12 cellular contexts compared by ENCODE assay signal in the genomic region with DNA sequence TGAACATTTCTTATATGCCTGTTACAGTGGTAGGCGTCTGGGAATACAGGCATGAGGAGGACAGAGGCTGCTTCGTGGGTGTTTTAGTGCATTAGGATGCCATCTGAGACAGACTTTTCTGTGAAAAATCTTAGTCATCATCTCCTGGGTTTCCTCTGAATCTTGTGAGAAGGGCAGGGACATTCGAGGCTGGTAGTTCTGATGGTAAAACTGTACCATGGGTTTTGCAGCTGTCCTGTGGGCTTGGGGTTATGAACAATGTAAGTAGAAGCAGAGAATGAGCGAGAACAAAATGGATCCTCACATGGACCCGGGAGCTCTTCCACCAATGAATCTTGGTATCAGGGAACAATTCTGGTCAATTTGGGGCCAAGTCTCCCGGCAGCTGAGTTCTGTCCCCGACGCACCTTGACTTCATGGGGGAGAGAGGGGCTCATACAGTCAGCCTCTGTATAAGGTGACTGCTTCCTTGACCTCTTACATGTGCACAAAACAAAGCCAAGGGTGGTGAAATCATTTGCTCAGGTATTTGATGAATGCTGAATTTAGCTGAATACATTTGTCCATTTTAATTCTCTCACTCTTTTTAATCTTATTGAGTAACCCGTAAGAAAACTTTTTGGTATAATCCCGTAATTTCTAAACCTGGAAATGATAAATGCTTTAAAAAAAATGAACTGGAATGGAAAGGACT.
DNase-seq lines count a peak whose midpoint lies in the region; ATAC-seq, FAIRE-seq and TF ChIP-seq lines count a peak whose summit lies in the region.
"Had no signal": no experiment of that assay in that cellular context is flagged by ENCODE, and none has a peak within 500 bp of the region (broad histone marks: within the 10 kb centered on the region; RNA-seq: fewer than 3 reads in every experiment).

No MANE protein-coding gene starts in this region.

- H2AFZ ChIP-seq in mesenchymal stem cell (ENCODE audit: low read depth, low read length) = no peak overlapping the region

- H3K36me3 ChIP-seq in A673 (ENCODE audit: insufficient read depth, low read length, poor library complexity, severe bottlenecking) = no peaks in the 10 kb centered on the region
- no peaks in the 10 kb centered on the region for H3K36me3 ChIP-seq in mesenchymal stem cell (ENCODE audit: control insufficient read depth in 1 of 2, insufficient read depth in 2 of 2, low read depth in 1 of 2, low read length in 2 of 2)

- peak overlapping the region; percentile 79 to 92 for H3K18ac ChIP-seq in mesenchymal stem cell (ENCODE audit: low read depth in 1 of 2, low read length in 2 of 2)

- no TSS peak for BruUV-seq in A673 (replicated peaks; lab: Mats Ljungman, UMichigan)

- no peak overlapping the region for H2BK15ac ChIP-seq in mesenchymal stem cell (ENCODE audit: low read depth, poor library complexity, severe bottlenecking)

- CTCF ChIA-PET in A673 (lab: Charles Lee) = no interaction called here
- CTCF ChIA-PET in activated CD8-positive, alpha-beta memory T cell treated with anti-CD3 and anti-CD28 coated beads, Interleukin-2, amount 10 ng/mL, durations not matched to agents 7 days and 5 days (lab: Charles Lee) = no interaction called here

- H3K27me3 Mint-ChIP-seq in activated CD8-positive, alpha-beta memory T cell treated with anti-CD3 and anti-CD28 coated beads, Interleukin-2, amount 10 ng/mL, durations not matched to agents 7 days and 5 days = peaks cover 3% of the 10 kb centered on the region
- H3K27me3 Mint-ChIP-seq in stimulated activated naive B cell treated with anti-CD40 and anti-IgM and Interleukin-4, amounts not matched to agents 10 μg/mL and 1 μg/mL and 100 μg/mL, for 72 hours = peaks cover 55% of the 10 kb centered on the region in 2 donors

- WGBS in mesenchymal stem cell = 41% methylated on average over 8 of the region's 10 CpGs

- no peaks in the 10 kb centered on the region for H3K9me3 ChIP-seq in A673 (ENCODE audit: low read depth, low read length, poor library complexity, severe bottlenecking)
- no peaks in the 10 kb centered on the region for H3K9me3 ChIP-seq in mesenchymal stem cell (ENCODE audit: control insufficient read depth, low read length)

- H2BK12ac ChIP-seq in mesenchymal stem cell (ENCODE audit: low read length in 2 of 2) = peak overlapping the region; percentile 91

- peak overlapping the region; percentile 21 for H4K8ac ChIP-seq in mesenchymal stem cell (ENCODE audit: low read length)

- H3K4me3 Mint-ChIP-seq in activated CD8-positive, alpha-beta memory T cell treated with anti-CD3 and anti-CD28 coated beads, Interleukin-2, amount 10 ng/mL, durations not matched to agents 7 days and 5 days = no peak overlapping the region
- H3K4me3 Mint-ChIP-seq in stimulated activated naive B cell treated with anti-CD40 and anti-IgM and Interleukin-4, amounts not matched to agents 10 μg/mL and 1 μg/mL and 100 μg/mL, for 72 hours = no peak overlapping the region
- H3K4me3 Mint-ChIP-seq: activated naive CD8-positive, alpha-beta T cell treated with anti-CD3 and anti-CD28 coated beads, Interleukin-2, amount 10 ng/mL, durations not matched to agents 7 days and 5 days; naive thymus-derived CD4-positive, alpha-beta T cell had no signal

- H3K9me3 Mint-ChIP-seq in activated CD8-positive, alpha-beta memory T cell treated with anti-CD3 and anti-CD28 coated beads, Interleukin-2, amount 10 ng/mL, durations not matched to agents 7 days and 5 days (ENCODE audit: low read depth) = no peaks in the 10 kb centered on the region
- H3K9me3 Mint-ChIP-seq in stimulated activated naive B cell treated with anti-CD40 and anti-IgM and Interleukin-4, amounts not matched to agents 10 μg/mL and 1 μg/mL and 100 μg/mL, for 72 hours = no peaks in the 10 kb centered on the region
- H3K9me3 Mint-ChIP-seq: naive thymus-derived CD4-positive, alpha-beta T cell had no signal

- H3K79me1 ChIP-seq in mesenchymal stem cell (replicated peaks; ENCODE audit: low read length, poor library complexity, severe bottlenecking) = peaks cover 3% of the 10 kb centered on the region

- peak overlapping the region; percentile 67 for H3K9ac ChIP-seq in mesenchymal stem cell (ENCODE audit: low read length)

- POLR2A ChIA-PET in A673 (lab: Charles Lee; ENCODE audit: low non-redundant PET) = no interaction called here

- H3K27ac ChIP-seq in A673 (ENCODE audit: low read depth, low read length, poor library complexity, severe bottlenecking) (peak overlapping the region; percentile 20), mesenchymal stem cell (ENCODE audit: low read length, poor library complexity, severe bottlenecking) (peak overlapping the region; percentile 79)

- FAIRE-seq in G401.6 (lab: Jason Lieb, UNC) = peak; percentile 51

- intact Hi-C loops in A673 (cut with micrococcal nuclease; ENCODE audit: unreplicated experiment) = no loop called here

- H4K91ac ChIP-seq in mesenchymal stem cell (ENCODE audit: low read length) = peak overlapping the region; percentile 71

- peaks cover 24% of the 10 kb centered on the region for H3K4me1 ChIP-seq in A673 (ENCODE audit: insufficient read depth, low read length, poor library complexity, severe bottlenecking)
- peaks cover 15% of the 10 kb centered on the region for H3K4me1 ChIP-seq in mesenchymal stem cell (ENCODE audit: control insufficient read depth, insufficient read depth, low read depth, low read length)

- peaks cover 14% of the 10 kb centered on the region for H3K4me1 Mint-ChIP-seq in activated CD8-positive, alpha-beta memory T cell treated with anti-CD3 and anti-CD28 coated beads, Interleukin-2, amount 10 ng/mL, durations not matched to agents 7 days and 5 days
- peaks cover 2 to 4% of the 10 kb centered on the region in 2 donors for H3K4me1 Mint-ChIP-seq in stimulated activated naive B cell treated with anti-CD40 and anti-IgM and Interleukin-4, amounts not matched to agents 10 μg/mL and 1 μg/mL and 100 μg/mL, for 72 hours

- H2AK5ac ChIP-seq in mesenchymal stem cell (ENCODE audit: low read length, severe bottlenecking) = peak overlapping the region; percentile 18

- ATAC-seq in activated CD8-positive, alpha-beta memory T cell treated with anti-CD3 and anti-CD28 coated beads, Interleukin-2, amount 10 ng/mL, durations not matched to agents 7 days and 5 days = no peak
- ATAC-seq in stimulated activated naive B cell treated with anti-CD40 and anti-IgM and Interleukin-4, amounts not matched to agents 10 μg/mL and 1 μg/mL and 100 μg/mL, for 72 hours (replicated peaks) = no peak
- ATAC-seq in GM19351 (IDR thresholded peaks at IDR 0.05; ENCODE audit: unreplicated experiment) = no peak
- no peak for ATAC-seq in GM21367 (IDR thresholded peaks at IDR 0.05; ENCODE audit: unreplicated experiment)
- ATAC-seq: naive thymus-derived CD4-positive, alpha-beta T cell had no signal

- peak overlapping the region; percentile 89 for H2BK120ac ChIP-seq in mesenchymal stem cell (ENCODE audit: low read depth, low read length)

- no peak overlapping the region for H3K14ac ChIP-seq in mesenchymal stem cell (ENCODE audit: low read length in 2 of 2)

- H3K4me3 ChIP-seq in A673 (ENCODE audit: low read depth, low read length, poor library complexity, severe bottlenecking) (no peak overlapping the region), mesenchymal stem cell (ENCODE audit: insufficient read depth in 1 of 2, low read depth in 1 of 2, low read length in 2 of 2) (no peak overlapping the region)

- no peak overlapping the region for H3K4me2 ChIP-seq in mesenchymal stem cell (ENCODE audit: low read length, poor library complexity, severe bottlenecking)

- H3K27me3 ChIP-seq in A673 (replicated peaks; ENCODE audit: insufficient read depth, low read depth, low read length, poor library complexity) (peaks cover 3% of the 10 kb centered on the region), mesenchymal stem cell (ENCODE audit: control insufficient read depth in 1 of 2, insufficient read depth in 1 of 2, low read length in 2 of 2) (no peaks in the 10 kb centered on the region)

- TF ChIP-seq CTCF in A673 (conservative IDR thresholded peaks at IDR 0.05; ENCODE audit: low read depth, low read length) = no peak

- peaks cover 3% of the 10 kb centered on the region for H3K36me3 Mint-ChIP-seq in activated CD8-positive, alpha-beta memory T cell treated with anti-CD3 and anti-CD28 coated beads, Interleukin-2, amount 10 ng/mL, durations not matched to agents 7 days and 5 days
- H3K36me3 Mint-ChIP-seq in stimulated activated naive B cell treated with anti-CD40 and anti-IgM and Interleukin-4, amounts not matched to agents 10 μg/mL and 1 μg/mL and 100 μg/mL, for 72 hours = no peaks in the 10 kb centered on the region
- H3K36me3 Mint-ChIP-seq: activated naive CD8-positive, alpha-beta T cell treated with anti-CD3 and anti-CD28 coated beads, Interleukin-2, amount 10 ng/mL, durations not matched to agents 7 days and 5 days had no signal

- H3K23ac ChIP-seq in mesenchymal stem cell (ENCODE audit: low read length in 2 of 2) = no peak overlapping the region

- no peak overlapping the region for H3K27ac Mint-ChIP-seq in activated CD8-positive, alpha-beta memory T cell treated with anti-CD3 and anti-CD28 coated beads, Interleukin-2, amount 10 ng/mL, durations not matched to agents 7 days and 5 days
- H3K27ac Mint-ChIP-seq in stimulated activated naive B cell treated with anti-CD40 and anti-IgM and Interleukin-4, amounts not matched to agents 10 μg/mL and 1 μg/mL and 100 μg/mL, for 72 hours = no peak overlapping the region
- H3K27ac Mint-ChIP-seq: activated naive CD8-positive, alpha-beta T cell treated with anti-CD3 and anti-CD28 coated beads, Interleukin-2, amount 10 ng/mL, durations not matched to agents 7 days and 5 days; naive thymus-derived CD4-positive, alpha-beta T cell had no signal

- DNase-seq in A673 (ENCODE audit: low spot score) = peak; percentile 28
- peak; percentile 70 for DNase-seq in amniotic epithelial cell (ENCODE audit: low read depth)
- peak; percentile 72 for DNase-seq in mesenchymal stem cell
- no peak for DNase-seq in activated CD8-positive, alpha-beta memory T cell treated with anti-CD3 and anti-CD28 coated beads, Interleukin-2, amount 10 ng/mL, durations not matched to agents 7 days and 5 days
- DNase-seq in stimulated activated naive B cell treated with anti-CD40 and anti-IgM and Interleukin-4, amounts not matched to agents 10 μg/mL and 1 μg/mL and 100 μg/mL, for 72 hours = no peak
- DNase-seq: activated naive CD8-positive, alpha-beta T cell treated with anti-CD3 and anti-CD28 coated beads, Interleukin-2, amount 10 ng/mL, durations not matched to agents 7 days and 5 days; naive thymus-derived CD4-positive, alpha-beta T cell; NCI-H1092; NCI-H526 had no signal

- peak overlapping the region; percentile 88 to 92 for H3K4ac ChIP-seq in mesenchymal stem cell (ENCODE audit: low read depth in 1 of 2, low read length in 2 of 2)

- no peak overlapping the region for H2BK5ac ChIP-seq in mesenchymal stem cell (ENCODE audit: low read depth, low read length, poor library complexity, severe bottlenecking)

Comparison
In these comparisons a context has a peak if more than half of its experiments do, and no peak if none do; other contexts are left out.
1. DNase-seq: peak in A673 (single experiment), amniotic epithelial cell (single experiment) and mesenchymal stem cell (single experiment); none in activated CD8-positive, alpha-beta memory T cell treated with anti-CD3 and anti-CD28 coated beads, Interleukin-2, amount 10 ng/mL, durations not matched to agents 7 days and 5 days (single experiment) and stimulated activated naive B cell treated with anti-CD40 and anti-IgM and Interleukin-4, amounts not matched to agents 10 μg/mL and 1 μg/mL and 100 μg/mL, for 72 hours (single experiment).